Comparison of ENCODE assay signal across 1 cellular context in genomic region chr1:205458777-205459566, GRCh38.
TF ChIP-seq lines count a peak whose summit lies in the region.

No MANE protein-coding gene starts in this region.

TF ChIP-seq in SK-N-SH, 30 proteins besides CTCF, POLR2A, EP300 and RAD21:
- TF ChIP-seq REST (IDR thresholded peaks at IDR 0.05; ENCODE audit: low read depth, low read length) (peak; percentile 99), MEF2A (IDR thresholded peaks at IDR 0.05; ENCODE audit: borderline replicate concordance, low read depth) (no peak), MAX (IDR thresholded peaks at IDR 0.05; ENCODE audit: low read depth) (no peak), JUND (IDR thresholded peaks at IDR 0.05) (no peak), TEAD4 (IDR thresholded peaks at IDR 0.05; ENCODE audit: borderline replicate concordance, insufficient read depth) (no peak), GATA2 (CRISPR knock-in tag; IDR thresholded peaks at IDR 0.05) (no peak)
TF ChIP-seq in SK-N-SH: peak in this region for 1.
